2 cellular contexts compared by ENCODE assay signal in the genomic region with DNA sequence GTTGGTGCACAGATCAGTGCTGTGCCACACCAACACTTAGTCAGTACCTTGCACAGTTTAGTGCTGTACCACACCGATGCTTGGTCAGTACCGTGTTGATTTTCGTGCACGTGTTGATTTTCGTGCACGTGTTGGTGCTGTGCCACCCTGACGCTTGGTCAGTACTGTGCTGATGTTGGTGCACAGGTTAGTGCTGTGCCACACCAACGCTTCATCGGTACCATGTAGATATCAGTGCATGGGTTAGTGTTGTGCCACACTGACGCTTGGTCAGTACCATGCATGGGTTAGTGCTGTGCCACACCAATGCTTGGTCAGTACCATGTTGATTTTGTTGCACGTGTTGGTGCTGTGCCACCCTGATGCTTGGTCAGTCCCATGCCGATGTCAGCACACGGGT.
TF ChIP-seq lines count a peak whose summit lies in the region.

No MANE protein-coding gene starts in this region.

TF ChIP-seq in HepG2, 621 proteins besides CTCF, POLR2A, EP300 and RAD21:
- TF ChIP-seq HNRNPL (IDR thresholded peaks at IDR 0.05; ENCODE audit: low read depth, low read length) (peak; percentile 53), HNRNPK (IDR thresholded peaks at IDR 0.05; ENCODE audit: low read depth, low read length, poor library complexity, severe bottlenecking) (no peak), ZSCAN21 (CRISPR knock-in tag; IDR thresholded peaks at IDR 0.05; ENCODE audit: borderline replicate concordance) (peak; percentile 80)

TF ChIP-seq in K562, 482 proteins besides CTCF, POLR2A, EP300 and RAD21:
- no peak for TF ChIP-seq TAL1 (IDR thresholded peaks at IDR 0.05)
- TF ChIP-seq MAX (CRISPR knock-in tag; IDR thresholded peaks at IDR 0.05) = peak; percentile 4; the same call in 1 of the 2 replicates
- 0 out of 2 replicates have a peak, but pooled peaks have one; percentile 1 for TF ChIP-seq TCF3 (CRISPR knock-in tag; IDR thresholded peaks at IDR 0.05)
